Comparison of ENCODE assay signal across 32 cellular contexts in the genomic region with DNA sequence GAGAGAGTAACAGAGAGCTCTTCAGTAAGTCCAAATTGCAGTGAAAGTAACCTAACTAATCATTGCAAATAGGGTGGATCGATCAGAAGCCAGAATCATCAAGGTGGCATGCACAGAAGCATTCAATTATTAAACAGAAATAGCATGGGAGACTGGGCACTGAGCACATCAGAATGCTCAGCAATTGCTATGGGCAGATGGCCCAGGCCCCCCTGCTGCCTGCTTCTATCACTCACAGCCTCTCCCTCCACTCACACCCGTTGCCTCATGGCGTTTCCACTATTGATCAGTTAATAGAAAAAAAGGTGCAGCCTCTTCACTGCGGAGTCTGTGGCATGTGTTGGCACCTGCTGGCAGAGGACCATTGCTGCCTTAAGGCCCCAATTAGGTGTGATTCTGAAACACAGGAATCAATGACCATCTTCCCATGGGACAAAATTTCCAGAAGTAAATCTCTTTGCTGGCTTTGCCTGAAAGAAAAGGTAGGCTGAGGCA. TPM values are rescaled to one million over a fixed set of nuclear protein-coding genes. Genes with fewer than 3 reads are reported as not detected.
"Had no signal": no experiment of that assay in that cellular context is flagged by ENCODE, and none has a peak within 500 bp of the region (broad histone marks: within the 10 kb centered on the region; RNA-seq: fewer than 3 reads in every experiment).

No MANE protein-coding gene starts in this region.

- H3K4me3 ChIP-seq: PC-9 had no signal

- H3K36me3 ChIP-seq: brain microvascular endothelial cell had no signal

- H3K27ac Mint-ChIP-seq: activated CD4-positive, alpha-beta T cell treated with anti-CD3 and anti-CD28 coated beads, Interleukin-2, amount 10 ng/mL, durations not matched to agents 24 days and 14 days; activated CD8-positive, alpha-beta T cell treated with anti-CD3 and anti-CD28 coated beads for 36 hours; activated naive CD8-positive, alpha-beta T cell treated with anti-CD3 and anti-CD28 coated beads for 36 hours; activated T-cell treated with anti-CD3 and anti-CD28 coated beads, Interleukin-2, amount 50 U/mL, for 72 hours; activated T-helper 17 cell treated with anti-CD3 and anti-CD28 coated beads, Interleukin-2, amount 50 U/mL, for 72 hours had no signal

- H3K27me3 ChIP-seq: brain microvascular endothelial cell had no signal

- H3K9me3 Mint-ChIP-seq: activated CD4-positive, alpha-beta T cell treated with anti-CD3 and anti-CD28 coated beads, Interleukin-2, amount 10 ng/mL, durations not matched to agents 24 days and 14 days; activated CD8-positive, alpha-beta T cell treated with anti-CD3 and anti-CD28 coated beads for 36 hours; activated naive CD8-positive, alpha-beta T cell treated with anti-CD3 and anti-CD28 coated beads for 36 hours; activated T-cell treated with anti-CD3 and anti-CD28 coated beads, Interleukin-2, amount 50 U/mL, for 72 hours; activated T-helper 17 cell treated with anti-CD3 and anti-CD28 coated beads, Interleukin-2, amount 50 U/mL, for 72 hours had no signal

- H3K4me3 Mint-ChIP-seq: activated CD4-positive, alpha-beta T cell treated with anti-CD3 and anti-CD28 coated beads, Interleukin-2, amount 10 ng/mL, durations not matched to agents 24 days and 14 days; activated CD8-positive, alpha-beta T cell treated with anti-CD3 and anti-CD28 coated beads for 36 hours; activated naive CD8-positive, alpha-beta T cell treated with anti-CD3 and anti-CD28 coated beads for 36 hours; activated T-cell treated with anti-CD3 and anti-CD28 coated beads, Interleukin-2, amount 50 U/mL, for 72 hours; activated T-helper 17 cell treated with anti-CD3 and anti-CD28 coated beads, Interleukin-2, amount 50 U/mL, for 72 hours had no signal

- H3K27ac ChIP-seq: brain microvascular endothelial cell, KMS-11, PC-9, VCaP had no signal

- DNase-seq: activated CD4-positive, alpha-beta T cell treated with anti-CD3 and anti-CD28 coated beads, Interleukin-2, amount 10 ng/mL, durations not matched to agents 24 days and 14 days; activated CD4-positive, alpha-beta T cell treated with anti-CD3 and anti-CD28 coated beads, Interleukin-2, amount 50 U/mL, for 4 hours; activated CD8-positive, alpha-beta T cell treated with anti-CD3 and anti-CD28 coated beads for 36 hours; activated effector memory CD4-positive, alpha-beta T cell treated with anti-CD3 and anti-CD28 coated beads, Interleukin-2, amount 50 U/mL, for 16 hours; activated naive CD4-positive, alpha-beta T cell; activated naive CD4-positive, alpha-beta T cell treated with anti-CD3 and anti-CD28 coated beads, Interleukin-2, amount 50 U/mL, for 16 hours; activated naive CD8-positive, alpha-beta T cell treated with anti-CD3 and anti-CD28 coated beads for 36 hours; activated T-cell treated with anti-CD3 and anti-CD28 coated beads, Interleukin-2, amount 50 U/mL, for 1 hour; activated T-cell treated with anti-CD3 and anti-CD28 coated beads, Interleukin-2, amount 50 U/mL, for 72 hours; amniotic stem cell; aorta; brain microvascular endothelial cell; central memory CD4-positive, alpha-beta T cell; MM.1S; NCI-H1105 treated with DMSO at 0.1 percent for 48 hours; NCI-H1436; NCI-H1694; NCI-H1930; NCI-H2081 treated with DMSO at 0.1 percent for 48 hours; NCI-H510A; PC-9; Right ventricle myocardium superior; SW 1271; T-helper 1 cell; T-helper 2 cell; T-helper 9 cell had no signal

- H3K36me3 Mint-ChIP-seq: activated naive CD8-positive, alpha-beta T cell treated with anti-CD3 and anti-CD28 coated beads for 36 hours had no signal

- H3K9ac ChIP-seq: KMS-11 had no signal

- H2AFZ ChIP-seq: PC-9 had no signal

- H3K4me2 ChIP-seq: KMS-11, PC-9 had no signal

- H3K27me3 Mint-ChIP-seq: activated CD4-positive, alpha-beta T cell treated with anti-CD3 and anti-CD28 coated beads, Interleukin-2, amount 10 ng/mL, durations not matched to agents 24 days and 14 days had no signal

- H3K4me1 Mint-ChIP-seq: activated CD4-positive, alpha-beta T cell treated with anti-CD3 and anti-CD28 coated beads, Interleukin-2, amount 10 ng/mL, durations not matched to agents 24 days and 14 days; activated naive CD8-positive, alpha-beta T cell treated with anti-CD3 and anti-CD28 coated beads for 36 hours; activated T-helper 17 cell treated with anti-CD3 and anti-CD28 coated beads, Interleukin-2, amount 50 U/mL, for 72 hours had no signal

RNA-seq across cellular contexts. Expression of gene HTR5A, which starts 11.2 kb away (rescaled TPM):
- total RNA-seq: activated CD4-positive, alpha-beta T cell treated with anti-CD3 and anti-CD28 coated beads, Interleukin-2, amount 10 ng/mL, durations not matched to agents 24 days and 14 days; activated CD8-positive, alpha-beta memory T cell treated with anti-CD3 and anti-CD28 coated beads for 36 hours; activated CD8-positive, alpha-beta T cell treated with anti-CD3 and anti-CD28 coated beads for 36 hours; activated naive CD8-positive, alpha-beta T cell treated with anti-CD3 and anti-CD28 coated beads for 36 hours; activated T-cell treated with anti-CD3 and anti-CD28 coated beads, Interleukin-2, amount 50 U/mL, for 72 hours; activated T-helper 17 cell treated with anti-CD3 and anti-CD28 coated beads, Interleukin-2, amount 50 U/mL, for 72 hours; aorta; LHCN-M2; OCI-LY7; PC-9; Right ventricle myocardium superior had no signal
